8 cellular contexts compared by ENCODE assay signal in genomic region chr1:37478451-37478871, GRCh38. TPM values are rescaled to one million over a fixed set of nuclear protein-coding genes. Genes with fewer than 3 reads are reported as not detected.
DNase-seq lines count a peak whose midpoint lies in the region; ATAC-seq and TF ChIP-seq lines count a peak whose summit lies in the region.

No MANE protein-coding gene starts in this region.

- peak overlapping the region; percentile 99 for H3K27ac Mint-ChIP-seq in activated CD4-positive, alpha-beta memory T cell treated with anti-CD3 and anti-CD28 coated beads, Interleukin-2, amount 10 ng/mL, durations not matched to agents 7 days and 5 days
- H3K27ac Mint-ChIP-seq in stimulated activated effector memory CD8-positive, alpha-beta T cell treated with anti-CD3 and anti-CD28 coated beads, Interleukin-12 subunit alpha, Interleukin-12 subunit beta, amount 100 ng/mL, for 72 hours = peak overlapping the region; percentile 97
- H3K27ac Mint-ChIP-seq in progenitor cell of endocrine pancreas (no peak overlapping the region), endothelial cell (ENCODE audit: unreplicated experiment) (no peak overlapping the region)

- peaks cover 0 to 69% (median 49%) of the 10 kb centered on the region in 9 donors for H3K36me3 ChIP-seq in heart left ventricle
- H3K36me3 ChIP-seq in gastroesophageal sphincter = peaks cover 0 to 57% of the 10 kb centered on the region in 2 donors

- H3K9me3 ChIP-seq in heart left ventricle = no peaks in the 10 kb centered on the region
- H3K9me3 ChIP-seq in gastroesophageal sphincter = no peaks in the 10 kb centered on the region

- TF ChIP-seq EP300 in gastroesophageal sphincter (IDR thresholded peaks at IDR 0.05) = no peak

- peak overlapping the region in 10 of 12 donors; percentile 54 to 96 (median 90) for H3K27ac ChIP-seq in heart left ventricle
- peak overlapping the region in 3 of 4 donors; percentile 93 to 96 (median 96) for H3K27ac ChIP-seq in gastroesophageal sphincter

- H3K4me3 Mint-ChIP-seq in activated CD4-positive, alpha-beta memory T cell treated with anti-CD3 and anti-CD28 coated beads, Interleukin-2, amount 10 ng/mL, durations not matched to agents 7 days and 5 days = peak overlapping the region; percentile 98
- peak overlapping the region; percentile 95 for H3K4me3 Mint-ChIP-seq in stimulated activated effector memory CD8-positive, alpha-beta T cell treated with anti-CD3 and anti-CD28 coated beads, Interleukin-12 subunit alpha, Interleukin-12 subunit beta, amount 100 ng/mL, for 72 hours
- H3K4me3 Mint-ChIP-seq in progenitor cell of endocrine pancreas (ENCODE audit: low read depth) = no peak overlapping the region
- H3K4me3 Mint-ChIP-seq in endothelial cell (ENCODE audit: unreplicated experiment) = no peak overlapping the region

- peaks cover 77% of the 10 kb centered on the region for H3K36me3 Mint-ChIP-seq in activated CD4-positive, alpha-beta memory T cell treated with anti-CD3 and anti-CD28 coated beads, Interleukin-2, amount 10 ng/mL, durations not matched to agents 7 days and 5 days (ENCODE audit: low read depth)
- H3K36me3 Mint-ChIP-seq in stimulated activated effector memory CD8-positive, alpha-beta T cell treated with anti-CD3 and anti-CD28 coated beads, Interleukin-12 subunit alpha, Interleukin-12 subunit beta, amount 100 ng/mL, for 72 hours = peaks cover 90% of the 10 kb centered on the region
- H3K36me3 Mint-ChIP-seq in progenitor cell of endocrine pancreas (ENCODE audit: insufficient read depth) (peaks cover 6% of the 10 kb centered on the region), endothelial cell (ENCODE audit: low read depth, unreplicated experiment) (peaks cover 14% of the 10 kb centered on the region)

- POLR2A ChIA-PET in activated CD4-positive, alpha-beta memory T cell treated with anti-CD3 and anti-CD28 coated beads, Interleukin-2, amount 10 ng/mL, durations not matched to agents 7 days and 5 days (lab: Charles Lee) = interaction anchor here (1.0 to 3.8 kb wide), 19 partner anchors 8 to 1255 kb away, joined by 3 to 45 read pairs (median 6); partner anchors contain the start of genes C1orf122, CDCA8, GNL2 and MEAF6

- H3K9me3 Mint-ChIP-seq in activated CD4-positive, alpha-beta memory T cell treated with anti-CD3 and anti-CD28 coated beads, Interleukin-2, amount 10 ng/mL, durations not matched to agents 7 days and 5 days = no peaks in the 10 kb centered on the region
- H3K9me3 Mint-ChIP-seq in stimulated activated effector memory CD8-positive, alpha-beta T cell treated with anti-CD3 and anti-CD28 coated beads, Interleukin-12 subunit alpha, Interleukin-12 subunit beta, amount 100 ng/mL, for 72 hours = no peaks in the 10 kb centered on the region
- no peaks in the 10 kb centered on the region for H3K9me3 Mint-ChIP-seq in progenitor cell of endocrine pancreas (ENCODE audit: low read depth)
- no peaks in the 10 kb centered on the region for H3K9me3 Mint-ChIP-seq in endothelial cell (ENCODE audit: unreplicated experiment)

- DNase-seq in heart left ventricle (no peak), Right ventricle myocardium inferior (ENCODE audit: missing footprints) (no peak), progenitor cell of endocrine pancreas (ENCODE audit: low spot score, unreplicated experiment) (no peak), NCI-H345 treated with DMSO at 0.1 percent for 48 hours (lab: John Stamatoyannopoulos, UW; ENCODE audit: unreplicated experiment) (no peak), endothelial cell (ENCODE audit: low spot score) (no peak)
- peak; percentile 55 for DNase-seq in activated CD4-positive, alpha-beta memory T cell treated with anti-CD3 and anti-CD28 coated beads, Interleukin-2, amount 10 ng/mL, durations not matched to agents 7 days and 5 days
- DNase-seq in stimulated activated effector memory CD8-positive, alpha-beta T cell treated with anti-CD3 and anti-CD28 coated beads, Interleukin-12 subunit alpha, Interleukin-12 subunit beta, amount 100 ng/mL, for 72 hours (ENCODE audit: low spot score in 2 of 2) = peak in 1 of 2 donors; percentile 75

- H3K27me3 Mint-ChIP-seq in activated CD4-positive, alpha-beta memory T cell treated with anti-CD3 and anti-CD28 coated beads, Interleukin-2, amount 10 ng/mL, durations not matched to agents 7 days and 5 days = no peaks in the 10 kb centered on the region
- H3K27me3 Mint-ChIP-seq in progenitor cell of endocrine pancreas (peaks cover 6% of the 10 kb centered on the region), endothelial cell (ENCODE audit: unreplicated experiment) (peaks cover 9% of the 10 kb centered on the region)

- H3K4me3 ChIP-seq in heart left ventricle (peak overlapping the region in 5 of 12 donors; percentile 36 to 93 (median 55)), gastroesophageal sphincter (peak overlapping the region in 1 of 2 donors; percentile 80)

- no peaks in the 10 kb centered on the region for H3K27me3 ChIP-seq in heart left ventricle
- no peaks in the 10 kb centered on the region for H3K27me3 ChIP-seq in gastroesophageal sphincter

- peaks cover 20 to 74% (median 54%) of the 10 kb centered on the region in 12 donors for H3K4me1 ChIP-seq in heart left ventricle
- H3K4me1 ChIP-seq in gastroesophageal sphincter = peaks cover 0 to 72% (median 53%) of the 10 kb centered on the region in 3 donors

- H3K4me1 Mint-ChIP-seq in activated CD4-positive, alpha-beta memory T cell treated with anti-CD3 and anti-CD28 coated beads, Interleukin-2, amount 10 ng/mL, durations not matched to agents 7 days and 5 days = peaks cover 54% of the 10 kb centered on the region
- H3K4me1 Mint-ChIP-seq in stimulated activated effector memory CD8-positive, alpha-beta T cell treated with anti-CD3 and anti-CD28 coated beads, Interleukin-12 subunit alpha, Interleukin-12 subunit beta, amount 100 ng/mL, for 72 hours = peaks cover 56% of the 10 kb centered on the region
- H3K4me1 Mint-ChIP-seq in progenitor cell of endocrine pancreas (ENCODE audit: low read depth) = peaks cover 11% of the 10 kb centered on the region
- H3K4me1 Mint-ChIP-seq in endothelial cell (ENCODE audit: unreplicated experiment) = peaks cover 22% of the 10 kb centered on the region

- intact Hi-C loops in heart left ventricle (cut with DNase I) = no loop called here
- intact Hi-C loops in Right ventricle myocardium inferior (cut with DNase I) = loop anchor here (10.0 kb wide), 1 partner anchor 76 kb away; the partner anchor contains the start of genes DNALI1 and SNIP1

- CTCF ChIA-PET in activated CD4-positive, alpha-beta memory T cell treated with anti-CD3 and anti-CD28 coated beads, Interleukin-2, amount 10 ng/mL, durations not matched to agents 7 days and 5 days (lab: Charles Lee) = interaction anchor here (0.8 to 5.7 kb wide), 9 partner anchors 9 to 381 kb away, joined by 3 to 59 read pairs (median 8); partner anchors contain the start of genes MEAF6, MTF1 and SNIP1

- no peak for TF ChIP-seq POLR2A in heart left ventricle (IDR thresholded peaks at IDR 0.05)
- no peak for TF ChIP-seq POLR2A in gastroesophageal sphincter (IDR thresholded peaks at IDR 0.05)

- no peak for TF ChIP-seq CTCF in heart left ventricle (IDR thresholded peaks at IDR 0.05)
- no peak for TF ChIP-seq CTCF in gastroesophageal sphincter (IDR thresholded peaks at IDR 0.05)
- no peak for TF ChIP-seq CTCF in progenitor cell of endocrine pancreas (IDR thresholded peaks at IDR 0.05; ENCODE audit: unreplicated experiment)
- no peak for TF ChIP-seq CTCF in endothelial cell (IDR thresholded peaks at IDR 0.05; ENCODE audit: unreplicated experiment)

- ATAC-seq in heart left ventricle (no peak), Right ventricle myocardium inferior (no peak), gastroesophageal sphincter (no peak)
- peak; percentile 65 for ATAC-seq in stimulated activated effector memory CD8-positive, alpha-beta T cell treated with anti-CD3 and anti-CD28 coated beads, Interleukin-12 subunit alpha, Interleukin-12 subunit beta, amount 100 ng/mL, for 72 hours

- 90 to 95% (median 93%) methylated on average over 8 of the region's 8 CpGs for WGBS in heart left ventricle, 4 donors
- 89% methylated on average over 8 of the region's 8 CpGs; no CpG with 5 or more reads in 1 of the 2 donors for WGBS in gastroesophageal sphincter (ENCODE audit: low coverage in 1 of 2), 2 donors

RNA-seq across cellular contexts. Expression of gene ZC3H12A, which starts 4.1 kb away (rescaled TPM):
- 1 to 10 TPM; 1.8 to 8.5 (median 4.5) TPM for total RNA-seq in heart left ventricle
- 1 to 10 TPM; 2.4 to 6.7 TPM for polyA plus RNA-seq in heart left ventricle
- 4.3 TPM for total RNA-seq in Right ventricle myocardium inferior
- total RNA-seq in activated CD4-positive, alpha-beta memory T cell treated with anti-CD3 and anti-CD28 coated beads, Interleukin-2, amount 10 ng/mL, durations not matched to agents 7 days and 5 days = 10 to 100 TPM; 29.9 to 31.1 TPM
- total RNA-seq in gastroesophageal sphincter = 10 to 100 TPM in 2 of 4 donors, 1 to 10 TPM in 2; 7.3 to 14.4 (median 10.6) TPM
- total RNA-seq in progenitor cell of endocrine pancreas = 3.0 TPM in 2 replicates
- 5.4 TPM for total RNA-seq in endothelial cell (ENCODE audit: unreplicated experiment)

RNA-seq across cellular contexts. Expression of gene MEAF6, which starts 36.1 kb away (rescaled TPM):
- total RNA-seq in heart left ventricle (10 to 100 TPM; 28.9 to 51.3 (median 39.6) TPM), Right ventricle myocardium inferior (35.9 TPM), gastroesophageal sphincter (100 to 1,000 TPM in 2 of 4 donors, 10 to 100 TPM in 2; 89.7 to 129 (median 100) TPM), progenitor cell of endocrine pancreas (78.2 and 83.1 TPM in 2 replicates), endothelial cell (ENCODE audit: unreplicated experiment) (50.6 TPM)
- 10 to 100 TPM; 27.4 to 55.7 TPM for polyA plus RNA-seq in heart left ventricle
- 10 to 100 TPM; 63.7 to 64.2 TPM for total RNA-seq in activated CD4-positive, alpha-beta memory T cell treated with anti-CD3 and anti-CD28 coated beads, Interleukin-2, amount 10 ng/mL, durations not matched to agents 7 days and 5 days

Comparison
In these comparisons a context has a peak if more than half of its experiments do, and no peak if none do; other contexts are left out.
1. H3K27ac Mint-ChIP-seq: peak in activated CD4-positive, alpha-beta memory T cell treated with anti-CD3 and anti-CD28 coated beads, Interleukin-2, amount 10 ng/mL, durations not matched to agents 7 days and 5 days (single experiment) and stimulated activated effector memory CD8-positive, alpha-beta T cell treated with anti-CD3 and anti-CD28 coated beads, Interleukin-12 subunit alpha, Interleukin-12 subunit beta, amount 100 ng/mL, for 72 hours (single experiment); none in progenitor cell of endocrine pancreas (single experiment) and endothelial cell (single experiment).
2. H3K4me3 Mint-ChIP-seq: peak in activated CD4-positive, alpha-beta memory T cell treated with anti-CD3 and anti-CD28 coated beads, Interleukin-2, amount 10 ng/mL, durations not matched to agents 7 days and 5 days (single experiment) and stimulated activated effector memory CD8-positive, alpha-beta T cell treated with anti-CD3 and anti-CD28 coated beads, Interleukin-12 subunit alpha, Interleukin-12 subunit beta, amount 100 ng/mL, for 72 hours (single experiment); none in progenitor cell of endocrine pancreas (single experiment) and endothelial cell (single experiment).